In genomic region chr6:126848119-126848518, GRCh38 we compare ENCODE assay signal across 26 cellular contexts.
DNase-seq lines count a peak whose midpoint lies in the region; ATAC-seq, FAIRE-seq and TF ChIP-seq lines count a peak whose summit lies in the region.
"Had no signal": no experiment of that assay in that cellular context is flagged by ENCODE, and none has a peak within 500 bp of the region (broad histone marks: within the 10 kb centered on the region; RNA-seq: fewer than 3 reads in every experiment).

No MANE protein-coding gene starts in this region.

- H3K9me3 ChIP-seq in HepG2 (ENCODE audit: low read length) (no peaks in the 10 kb centered on the region), right lobe of liver (no peaks in the 10 kb centered on the region), endodermal cell (ENCODE audit: control insufficient read depth, low read length) (peaks cover 15% of the 10 kb centered on the region)
- H3K9me3 ChIP-seq: BE2C, BLaER1 had no signal

- TF ChIP-seq CTCF in HepG2 (CRISPR knock-in tag; IDR thresholded peaks at IDR 0.05) (no peak), right lobe of liver (IDR thresholded peaks at IDR 0.05) (no peak), endodermal cell (conservative IDR thresholded peaks at IDR 0.05) (no peak)

- no peak overlapping the region for H2AFZ ChIP-seq in HepG2 (ENCODE audit: low read length)

- H3K27me3 ChIP-seq in HepG2 (ENCODE audit: control insufficient read depth in 1 of 2, insufficient read depth in 2 of 2, low read length in 2 of 2), result no peaks in the 10 kb centered on the region; a peak in 1 of 5 replicates
- H3K27me3 ChIP-seq in right lobe of liver, result no peaks in the 10 kb centered on the region
- H3K27me3 ChIP-seq in endodermal cell (ENCODE audit: control insufficient read depth, insufficient read depth, low read length, poor library complexity, severe bottlenecking), result no peaks in the 10 kb centered on the region
- H3K27me3 ChIP-seq: BE2C, BLaER1 had no signal

- TF ChIP-seq RAD21 in HepG2 (CRISPR knock-in tag; IDR thresholded peaks at IDR 0.05), result no peak

- POLR2A ChIA-PET in HepG2 (lab: Yijun Ruan, JAX), result no interaction called here

- no peaks in the 10 kb centered on the region for H3K79me2 ChIP-seq in HepG2 (ENCODE audit: insufficient read depth, low read length)

- H3K4me2 ChIP-seq in HepG2 (ENCODE audit: low read depth, low read length), result no peak overlapping the region
- H3K4me2 ChIP-seq: BLaER1 had no signal

- H3K36me3 ChIP-seq in HepG2 (replicated peaks in 1 of 2; ENCODE audit: control insufficient read depth in 1 of 2, insufficient read depth in 2 of 2, low read length in 2 of 2), result no peaks in the 10 kb centered on the region
- H3K36me3 ChIP-seq in right lobe of liver, result no peaks in the 10 kb centered on the region
- no peaks in the 10 kb centered on the region for H3K36me3 ChIP-seq in endodermal cell (ENCODE audit: control insufficient read depth, insufficient read depth, low read length)
- H3K36me3 ChIP-seq: BE2C, BLaER1 had no signal

- peaks cover 12% of the 10 kb centered on the region for H3K36me3 Mint-ChIP-seq in endodermal cell (ENCODE audit: low read depth)
- H3K36me3 Mint-ChIP-seq: CD14-positive monocyte; CD4-positive, alpha-beta memory T cell; CD4-positive, CD25-positive, alpha-beta regulatory T cell; CD8-positive, alpha-beta memory T cell had no signal

- H3K4me1 ChIP-seq in HepG2 (ENCODE audit: insufficient read depth, low read length), result no peaks in the 10 kb centered on the region
- no peaks in the 10 kb centered on the region for H3K4me1 ChIP-seq in right lobe of liver
- no peaks in the 10 kb centered on the region for H3K4me1 ChIP-seq in endodermal cell (ENCODE audit: control insufficient read depth, insufficient read depth, low read length)
- H3K4me1 ChIP-seq: BE2C had no signal

- peaks cover 14% of the 10 kb centered on the region for H3K4me1 Mint-ChIP-seq in endodermal cell
- H3K4me1 Mint-ChIP-seq: CD14-positive monocyte; CD4-positive, alpha-beta memory T cell; CD4-positive, CD25-positive, alpha-beta regulatory T cell; CD8-positive, alpha-beta memory T cell had no signal

- H4K20me1 ChIP-seq in HepG2 (ENCODE audit: insufficient read depth, low read length), result no peaks in the 10 kb centered on the region
- H4K20me1 ChIP-seq: BLaER1 had no signal

- TF ChIP-seq EP300 in HepG2 (IDR thresholded peaks at IDR 0.05; ENCODE audit: low read depth in 2 of 2, low read length in 2 of 2), result no peak
- no peak for TF ChIP-seq EP300 in HepG2 (CRISPR knock-in tag; IDR thresholded peaks at IDR 0.05; ENCODE audit: borderline replicate concordance)

- TF ChIP-seq POLR2A in HepG2 (IDR thresholded peaks at IDR 0.05; ENCODE audit: insufficient read depth in 1 of 2, low read depth in 2 of 2, low read length in 2 of 2), result no peak
- no peak for TF ChIP-seq POLR2A in right lobe of liver (IDR thresholded peaks at IDR 0.05)

- H3K4me3 Mint-ChIP-seq in endodermal cell, result no peak overlapping the region
- H3K4me3 Mint-ChIP-seq: CD14-positive monocyte; CD4-positive, alpha-beta memory T cell; CD4-positive, CD25-positive, alpha-beta regulatory T cell; CD8-positive, alpha-beta memory T cell had no signal

- no peaks in the 10 kb centered on the region for H3K27me3 Mint-ChIP-seq in endodermal cell (ENCODE audit: insufficient read depth)
- H3K27me3 Mint-ChIP-seq: CD4-positive, alpha-beta memory T cell; CD4-positive, CD25-positive, alpha-beta regulatory T cell; CD8-positive, alpha-beta memory T cell had no signal

- H3K9ac ChIP-seq in HepG2 (ENCODE audit: insufficient read depth, low read depth, low read length) (no peak overlapping the region), endodermal cell (ENCODE audit: extremely low read depth, low read length, poor library complexity, severe bottlenecking) (no peak overlapping the region)
- H3K9ac ChIP-seq: BLaER1 had no signal

- in situ Hi-C loops in HepG2 (cut with HindIII; ENCODE audit: extremely low pct_ligation_motif_present, low pct_unique_long_range_greater_than_20kb), result no loop called here

- no peak for FAIRE-seq in HepG2 (lab: Jason Lieb, UNC)
- FAIRE-seq: GM12878, GM12892, GM18507 had no signal

- no peak overlapping the region for H3K27ac ChIP-seq in HepG2 (ENCODE audit: extremely low read length, insufficient read depth, low read length)
- H3K27ac ChIP-seq in right lobe of liver, result no peak overlapping the region
- no peak overlapping the region for H3K27ac ChIP-seq in endodermal cell (ENCODE audit: low read depth, low read length)
- H3K27ac ChIP-seq: 22Rv1, BLaER1 had no signal

- H3K9me3 Mint-ChIP-seq in endodermal cell, result peaks cover 26% of the 10 kb centered on the region

- no peak for ATAC-seq in HepG2
- no peak for ATAC-seq in right lobe of liver
- ATAC-seq in GM21360 (IDR thresholded peaks at IDR 0.05; ENCODE audit: unreplicated experiment), result no peak
- ATAC-seq: GM12878 had no signal

- no peak overlapping the region for H3K27ac Mint-ChIP-seq in endodermal cell
- H3K27ac Mint-ChIP-seq: CD14-positive monocyte; CD4-positive, alpha-beta memory T cell; CD4-positive, CD25-positive, alpha-beta regulatory T cell; CD8-positive, alpha-beta memory T cell had no signal

- intact Hi-C loops in HepG2 (cut with micrococcal nuclease; ENCODE audit: unreplicated experiment), result no loop called here
- intact Hi-C loops in right lobe of liver (cut with DNase I), result no loop called here

- H3K4me3 ChIP-seq in HepG2 (replicated peaks in 1 of 3; ENCODE audit: insufficient read depth in 1 of 3, low read depth in 2 of 3, low read length in 3 of 3) (no peak overlapping the region), right lobe of liver (no peak overlapping the region), endodermal cell (ENCODE audit: low read length) (peak overlapping the region; percentile 36)
- H3K4me3 ChIP-seq: BLaER1, GM12878 had no signal

- peak; percentile 36 for DNase-seq in NCI-H1105 treated with DMSO at 0.1 percent for 48 hours (lab: John Stamatoyannopoulos, UW)
- no peak for DNase-seq in NCI-H1105 (lab: John Stamatoyannopoulos, UW)
- DNase-seq in HepG2 (ENCODE audit: low spot score), result no peak
- DNase-seq in right lobe of liver, result no peak
- no peak for DNase-seq in endodermal cell
- DNase-seq: ACHN; BE2C; C1 segment of cervical spinal cord; CD4-positive, alpha-beta memory T cell; CD4-positive, CD25-positive, alpha-beta regulatory T cell; CD8-positive, alpha-beta memory T cell; COR-L47; DMS 273 treated with DMSO at 0.1 percent for 48 hours; DMS153; DMS53; DMS79; DND-41; EL; GDM1 had no signal

- CTCF ChIA-PET in HepG2 (lab: Yijun Ruan, JAX; ENCODE audit: low intra/inter-chr PET ratio, low total read pairs), result no interaction called here

- no TSS peak for BruUV-seq in HepG2 (replicated peaks; lab: Mats Ljungman, UMichigan)

TF ChIP-seq in HepG2, 621 proteins besides CTCF, POLR2A, EP300 and RAD21:
- TF ChIP-seq MAFF (IDR thresholded peaks at IDR 0.05; ENCODE audit: low read depth, low read length) (peak; percentile 72; the same call in 1 of the 2 replicates), MAFK (conservative IDR thresholded peaks at IDR 0.05 in 1 of 2, IDR thresholded peaks at IDR 0.05 in 1 of 2; ENCODE audit: low read length in 2 of 2) (peak; percentile 66 to 75), CAMTA2 (CRISPR knock-in tag; IDR thresholded peaks at IDR 0.05; ENCODE audit: borderline replicate concordance) (no peak)
